Comparison of ENCODE assay signal across 8 cellular contexts in genomic region chr22:24525416-24526037, GRCh38. TPM values are rescaled to one million over a fixed set of nuclear protein-coding genes. Genes with fewer than 3 reads are reported as not detected.
DNase-seq lines count a peak whose midpoint lies in the region; ATAC-seq and TF ChIP-seq lines count a peak whose summit lies in the region.

No MANE protein-coding gene starts in this region.

- peak; percentile 81 for ATAC-seq in HG02970 (IDR thresholded peaks at IDR 0.05; ENCODE audit: low FRiP score, unreplicated experiment)
- ATAC-seq in left lung = peak; percentile 74

- no peak overlapping the region for H3K27ac ChIP-seq in left lung

- peak; percentile 80 to 85 for TF ChIP-seq CTCF in left lung (IDR thresholded peaks at IDR 0.05)

- H3K27me3 ChIP-seq in left lung = no peaks in the 10 kb centered on the region

- peaks cover 4 to 29% of the 10 kb centered on the region in 2 donors for H3K4me1 ChIP-seq in left lung

- DNase-seq in DMS79 treated with DMSO at 0.1 percent for 48 hours (lab: John Stamatoyannopoulos, UW) = peak; percentile 4
- DNase-seq in DMS79 (lab: John Stamatoyannopoulos, UW) = no peak
- DNase-seq in NCI-H2196 treated with DMSO at 0.1 percent for 48 hours (lab: John Stamatoyannopoulos, UW; ENCODE audit: unreplicated experiment) = peak; percentile 34
- peak; percentile 66 for DNase-seq in activated CD4-positive, alpha-beta T cell treated with anti-CD3 and anti-CD28 coated beads for 1 hour
- peak; percentile 71 for DNase-seq in cerebellum (ENCODE audit: low spot score)
- DNase-seq in left lung = peak; percentile 74 to 86
- peak; percentile 67 to 73 (median 71) for DNase-seq in stimulated activated CD4-positive, alpha-beta T cell treated with anti-CD3 and anti-CD28 coated beads, TNF-alpha, amount 100 ng/mL, for 48 hours (ENCODE audit: low read depth in 3 of 3)

- no peaks in the 10 kb centered on the region for H3K36me3 ChIP-seq in left lung

- no peak overlapping the region for H3K4me3 ChIP-seq in left lung

- intact Hi-C loops in left lung (cut with DNase I) = no loop called here

- H3K9me3 ChIP-seq in left lung = no peaks in the 10 kb centered on the region

RNA-seq across cellular contexts. Expression of gene GUCD1, which starts 29.4 kb away (rescaled TPM):
- total RNA-seq in cerebellum (39.1 TPM), left lung (100 to 1,000 TPM; 115 to 188 TPM)

RNA-seq across cellular contexts. Expression of gene SNRPD3, which starts 30.3 kb away (rescaled TPM):
- total RNA-seq in cerebellum (121 TPM), left lung (10 to 100 TPM; 62.7 to 67.3 TPM)

RNA-seq across cellular contexts. Expression of gene UPB1, which starts 30.4 kb away (rescaled TPM):
- total RNA-seq in cerebellum (0.45 TPM), left lung (1 to 10 TPM in 1 of 2 donors, under 1 TPM in 1; 0.50 to 2.2 TPM)
